In the genomic region with DNA sequence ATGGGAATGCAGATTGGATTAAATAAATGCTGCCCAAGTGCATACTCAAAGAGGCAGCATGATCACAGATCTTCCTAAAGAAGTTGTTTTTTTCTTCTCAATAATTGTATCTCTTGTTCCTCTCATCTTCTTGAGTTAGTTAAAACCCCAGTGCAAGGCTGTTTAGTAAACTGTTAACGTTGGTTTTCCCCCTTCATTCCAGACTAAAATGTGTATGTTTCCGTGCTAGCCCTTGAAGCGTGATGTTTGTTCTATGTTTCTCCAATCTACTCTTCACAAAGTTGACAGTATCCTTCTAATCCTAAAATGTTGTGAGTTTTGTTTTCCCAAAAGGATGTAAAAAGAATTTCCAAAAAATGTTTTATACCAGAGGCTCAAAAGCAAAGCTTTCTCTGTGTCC, we compare ENCODE assay signal across 7 cellular contexts. TPM values are rescaled to one million over a fixed set of nuclear protein-coding genes. Genes with fewer than 3 reads are reported as not detected.
"Had no signal": no experiment of that assay in that cellular context is flagged by ENCODE, and none has a peak within 500 bp of the region (broad histone marks: within the 10 kb centered on the region; RNA-seq: fewer than 3 reads in every experiment).

No MANE protein-coding gene starts in this region.

- H3K4me3 ChIP-seq: GM12878 had no signal

- ATAC-seq: GM12878 had no signal

- DNase-seq: GDM1, GF-D8 had no signal

- FAIRE-seq: GM12878, GM12891, GM12892, GM18507, GM19239 had no signal

RNA-seq across cellular contexts. Expression of gene CYP24A1, which starts 15.6 kb away (rescaled TPM):
- polyA plus RNA-seq: GM12878 had no signal
